1 cellular context compared by ENCODE assay signal in genomic region chr1:1231400-1232223, GRCh38.
A peak's percentile ranks its signal among the peaks of the same experiment; 100 is the strongest.
TF ChIP-seq lines count a peak whose summit lies in the region.

SDF4 (minus strand) TSS chr1:1232001; CDS start chr1:1228772, 3,229 bp downstream.

TF ChIP-seq in HepG2, 621 proteins besides CTCF, POLR2A, EP300 and RAD21 (continued from another document and continues in another):
- no peak for TF ChIP-seq ZC3H4 (CRISPR knock-in tag; IDR thresholded peaks at IDR 0.05; ENCODE audit: borderline replicate concordance)
- TF ChIP-seq ZNF441 (CRISPR knock-in tag; IDR thresholded peaks at IDR 0.05; ENCODE audit: borderline replicate concordance) = no peak; the same call in 1 of the 2 replicates
- no peak for TF ChIP-seq CEBPG (CRISPR knock-in tag; IDR thresholded peaks at IDR 0.05)
- TF ChIP-seq PRDM10 (CRISPR knock-in tag; IDR thresholded peaks at IDR 0.05; ENCODE audit: low read depth) = no peak
- TF ChIP-seq ZNF337 (CRISPR knock-in tag; IDR thresholded peaks at IDR 0.05; ENCODE audit: borderline replicate concordance, low read depth) = peak; percentile 28; the same call in 1 of the 2 replicates
- no peak for TF ChIP-seq ATM (IDR thresholded peaks at IDR 0.05; ENCODE audit: borderline replicate concordance)
- peak; percentile 51; the same call in 1 of the 2 replicates for TF ChIP-seq TOPORS (CRISPR knock-in tag; IDR thresholded peaks at IDR 0.05)
- TF ChIP-seq HNRNPH1 (optimal IDR thresholded peaks at IDR 0.05; ENCODE audit: low read depth, low read length) = no peak
- TF ChIP-seq NR0B2 (CRISPR knock-in tag; IDR thresholded peaks at IDR 0.05) = peak; percentile 49; the same call in 1 of the 2 replicates
- no peak for TF ChIP-seq SCMH1 (CRISPR knock-in tag; IDR thresholded peaks at IDR 0.05; ENCODE audit: borderline replicate concordance)
- no peak; the same call in 1 of the 2 replicates for TF ChIP-seq NAIF1 (CRISPR knock-in tag; IDR thresholded peaks at IDR 0.05; ENCODE audit: borderline replicate concordance)
- TF ChIP-seq TEF (CRISPR knock-in tag; IDR thresholded peaks at IDR 0.05) = no peak
- TF ChIP-seq ZNF383 (CRISPR knock-in tag; IDR thresholded peaks at IDR 0.05; ENCODE audit: borderline replicate concordance) = 0 out of 2 replicates have a peak, but pooled peaks have one; percentile 35
- peak; percentile 69; the same call in 1 of the 2 replicates for TF ChIP-seq ZNF841 (CRISPR knock-in tag; IDR thresholded peaks at IDR 0.05; ENCODE audit: borderline replicate concordance)
- TF ChIP-seq ZFP82 (CRISPR knock-in tag; IDR thresholded peaks at IDR 0.05; ENCODE audit: borderline replicate concordance) = peak; percentile 98; the same call in 1 of the 2 replicates
- no peak for TF ChIP-seq ZBTB4 (CRISPR knock-in tag; IDR thresholded peaks at IDR 0.05; ENCODE audit: borderline replicate concordance)
- no peak for TF ChIP-seq ZNF256 (CRISPR knock-in tag; conservative IDR thresholded peaks at IDR 0.05)
- no peak for TF ChIP-seq SMAD9 (CRISPR knock-in tag; IDR thresholded peaks at IDR 0.05)
- TF ChIP-seq SP5 (CRISPR knock-in tag; IDR thresholded peaks at IDR 0.05; ENCODE audit: borderline replicate concordance, low read depth) = 0 out of 2 replicates have a peak, but pooled peaks have one; percentile 27
- 0 out of 2 replicates have a peak, but pooled peaks have one; percentile 61 for TF ChIP-seq ZNF124 (CRISPR knock-in tag; IDR thresholded peaks at IDR 0.05)
- no peak for TF ChIP-seq CBX5 (CRISPR knock-in tag; IDR thresholded peaks at IDR 0.05; ENCODE audit: borderline replicate concordance)
- no peak for TF ChIP-seq KDM1A (CRISPR knock-in tag; IDR thresholded peaks at IDR 0.05)
- TF ChIP-seq KIAA2018 (CRISPR knock-in tag; IDR thresholded peaks at IDR 0.05; ENCODE audit: borderline replicate concordance) = no peak
- TF ChIP-seq RFX5 (IDR thresholded peaks at IDR 0.05; ENCODE audit: low read depth, low read length) = no peak
- TF ChIP-seq ZNF281 (CRISPR knock-in tag; IDR thresholded peaks at IDR 0.05; ENCODE audit: borderline replicate concordance) = 0 out of 2 replicates have a peak, but pooled peaks have one; percentile 4
- no peak for TF ChIP-seq KDM6A (CRISPR knock-in tag; IDR thresholded peaks at IDR 0.05; ENCODE audit: low read depth)
- TF ChIP-seq HNRNPLL (IDR thresholded peaks at IDR 0.05; ENCODE audit: low read depth, low read length, poor library complexity, severe bottlenecking) = peak; percentile 63
- no peak for TF ChIP-seq NCOA5 (CRISPR knock-in tag; IDR thresholded peaks at IDR 0.05)
- TF ChIP-seq SRY (CRISPR knock-in tag; IDR thresholded peaks at IDR 0.05) = peak; percentile 55
- peak; percentile 95 for TF ChIP-seq AGO2 (optimal IDR thresholded peaks at IDR 0.05; ENCODE audit: low read depth, low read length)
- TF ChIP-seq ZNF670 (CRISPR knock-in tag; IDR thresholded peaks at IDR 0.05; ENCODE audit: borderline replicate concordance) = peak; percentile 53; the same call in 1 of the 2 replicates
- TF ChIP-seq ZNF496 (CRISPR knock-in tag; IDR thresholded peaks at IDR 0.05; ENCODE audit: insufficient replicate concordance) = no peak
- TF ChIP-seq ZNF614 (CRISPR knock-in tag; IDR thresholded peaks at IDR 0.05; ENCODE audit: borderline replicate concordance) = peak; percentile 47; the same call in 1 of the 2 replicates
- 0 out of 2 replicates have a peak, but pooled peaks have one; percentile 9 for TF ChIP-seq ZNF12 (CRISPR knock-in tag; IDR thresholded peaks at IDR 0.05)
- no peak for TF ChIP-seq THRA (CRISPR knock-in tag; IDR thresholded peaks at IDR 0.05; ENCODE audit: borderline replicate concordance)
- TF ChIP-seq ZSCAN25 (CRISPR knock-in tag; IDR thresholded peaks at IDR 0.05) = peak; percentile 44
- TF ChIP-seq ZNF296 (CRISPR knock-in tag; conservative IDR thresholded peaks at IDR 0.05) = no peak
- TF ChIP-seq TOE1 (CRISPR knock-in tag; IDR thresholded peaks at IDR 0.05) = no peak
- no peak for TF ChIP-seq MATR3 (CRISPR knock-in tag; IDR thresholded peaks at IDR 0.05)
- no peak; the same call in 1 of the 2 replicates for TF ChIP-seq ZNF605 (CRISPR knock-in tag; IDR thresholded peaks at IDR 0.05)
- no peak; the same call in 1 of the 2 replicates for TF ChIP-seq DR1 (CRISPR knock-in tag; IDR thresholded peaks at IDR 0.05)
